Comparison of ENCODE assay signal across 22 cellular contexts in the genomic region with DNA sequence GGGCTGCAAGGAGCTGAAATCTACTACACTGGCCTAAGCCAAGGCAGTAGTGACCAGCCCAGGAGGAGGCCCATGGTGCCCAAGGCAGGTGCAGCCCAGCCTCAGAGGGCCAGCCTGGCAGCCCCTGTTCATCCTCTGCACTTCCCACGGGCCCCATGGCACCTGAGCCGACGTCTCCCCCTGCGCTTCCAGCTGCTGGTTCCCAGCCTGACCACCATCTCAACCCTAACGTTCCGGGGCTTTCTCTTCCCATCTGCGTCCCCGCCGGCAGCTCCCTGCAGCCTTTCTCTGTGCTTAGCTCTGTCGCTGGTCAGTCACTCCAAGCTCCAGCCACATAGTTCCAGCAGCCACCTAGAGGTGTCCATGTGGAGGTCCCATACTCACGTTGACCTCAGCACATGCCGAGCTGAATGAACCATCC.
"Had no signal": no experiment of that assay in that cellular context is flagged by ENCODE, and none has a peak within 500 bp of the region (broad histone marks: within the 10 kb centered on the region; RNA-seq: fewer than 3 reads in every experiment).

No MANE protein-coding gene starts in this region.

- H3K4me1 Mint-ChIP-seq: activated B cell treated with CpG ODN at 0.5 μM for 24 hours; activated naive CD4-positive, alpha-beta T cell treated with anti-CD3 and anti-CD28 coated beads, Interleukin-2, amount 50 U/mL, for 24 hours; natural killer cell had no signal

- H3K27me3 ChIP-seq: right lobe of liver, SJCRH30, testis, upper lobe of left lung had no signal

- H3K4me1 ChIP-seq: left lung, parathyroid adenoma, right lobe of liver, testis, upper lobe of left lung had no signal

- DNase-seq: activated B cell treated with CpG ODN at 0.5 μM for 24 hours; activated CD4-positive, alpha-beta T cell treated with anti-CD3 and anti-CD28 coated beads for 4 hours; activated CD4-positive, alpha-beta T cell treated with anti-CD3 and anti-CD28 coated beads, Interleukin-2, amount 50 U/mL, for 48 hours; activated gamma-delta T cell treated with Interleukin-2 at 50 U/mL for 16 hours; activated T-cell treated with anti-CD3 and anti-CD28 coated beads for 4 hours; brain microvascular endothelial cell; central memory CD4-positive, alpha-beta T cell; mammary epithelial cell; midbrain; natural killer cell; right lobe of liver; small intestine; stimulated activated CD4-positive, alpha-beta T cell treated with anti-CD3 and anti-CD28 coated beads, Interleukin-2, amount 100 ng/mL, for 48 hours; stimulated activated naive CD4-positive, alpha-beta T cell; T-helper 9 cell; testis; upper lobe of left lung had no signal

- H3K4me3 ChIP-seq: coronary artery, left lung, right lobe of liver, SJCRH30, testis, upper lobe of left lung had no signal

- H2AFZ ChIP-seq: parathyroid adenoma had no signal

- H3K36me3 Mint-ChIP-seq: activated naive CD4-positive, alpha-beta T cell treated with anti-CD3 and anti-CD28 coated beads, Interleukin-2, amount 50 U/mL, for 24 hours; natural killer cell had no signal

- H3K9me3 Mint-ChIP-seq: activated B cell treated with CpG ODN at 0.5 μM for 24 hours; activated naive CD4-positive, alpha-beta T cell treated with anti-CD3 and anti-CD28 coated beads, Interleukin-2, amount 50 U/mL, for 24 hours; natural killer cell had no signal

- ATAC-seq: natural killer cell had no signal

- H3K27ac Mint-ChIP-seq: activated B cell treated with CpG ODN at 0.5 μM for 24 hours; activated naive CD4-positive, alpha-beta T cell treated with anti-CD3 and anti-CD28 coated beads, Interleukin-2, amount 50 U/mL, for 24 hours; natural killer cell had no signal

- H3K9ac ChIP-seq: parathyroid adenoma had no signal

- FAIRE-seq: small intestine had no signal

- H3K4me3 Mint-ChIP-seq: activated B cell treated with CpG ODN at 0.5 μM for 24 hours; activated naive CD4-positive, alpha-beta T cell treated with anti-CD3 and anti-CD28 coated beads, Interleukin-2, amount 50 U/mL, for 24 hours; natural killer cell had no signal

- H3K27ac ChIP-seq: brain microvascular endothelial cell, coronary artery, left lung, parathyroid adenoma, right lobe of liver, SJCRH30, testis, upper lobe of left lung had no signal

- H3K36me3 ChIP-seq: brain microvascular endothelial cell, SJCRH30 had no signal

- H3K9me3 ChIP-seq: left lung, right lobe of liver, SJCRH30, testis, upper lobe of left lung had no signal
